ENCODE assay signal across 1 cellular context in genomic region chrX:12962041-12962504, GRCh38.
TF ChIP-seq lines count a peak whose summit lies in the region.

No MANE protein-coding gene starts in this region.

TF ChIP-seq in K562, 482 proteins besides CTCF, POLR2A, EP300 and RAD21 (continued from another document):
- TF ChIP-seq EHMT2 (IDR thresholded peaks at IDR 0.05) (peak; percentile 11; the same call in 1 of the 2 replicates), KLF6 (CRISPR knock-in tag; IDR thresholded peaks at IDR 0.05; ENCODE audit: borderline replicate concordance) (peak; percentile 77; the same call in 1 of the 2 replicates), ZFP36 (IDR thresholded peaks at IDR 0.05; ENCODE audit: low read depth, low read length, partially characterized antibody) (no peak), SMAD4 (CRISPR knock-in tag; conservative IDR thresholded peaks at IDR 0.05) (peak; percentile 85), C11orf30 (IDR thresholded peaks at IDR 0.05; ENCODE audit: low read depth) (no peak), TAF1 (IDR thresholded peaks at IDR 0.05; ENCODE audit: control insufficient read depth, extremely low read depth, insufficient read depth, low read length, severe bottlenecking) (peak; percentile 23), ETV1 (tag; conservative IDR thresholded peaks at IDR 0.05; ENCODE audit: low read depth) (peak; percentile 35; the same call in 1 of the 2 replicates), ZNF239 (CRISPR knock-in tag; IDR thresholded peaks at IDR 0.05) (peak; percentile 65), OTX1 (CRISPR knock-in tag; IDR thresholded peaks at IDR 0.05) (0 out of 2 replicates have a peak, but pooled peaks have one; percentile 74), TRIM24 (IDR thresholded peaks at IDR 0.05) (0 out of 4 replicates have a peak, but pooled peaks of 1 of the 2 experiments have one; percentile 24), ZNF41 (CRISPR knock-in tag; conservative IDR thresholded peaks at IDR 0.05) (0 out of 2 replicates have a peak, but pooled peaks have one; percentile 45), E2F6 (IDR thresholded peaks at IDR 0.05; ENCODE audit: borderline replicate concordance in 1 of 2, extremely low read depth in 1 of 2, insufficient read depth in 1 of 2, insufficient read length in 1 of 2, low read depth in 1 of 2, low read length in 1 of 2, poor library complexity in 1 of 2, severe bottlenecking in 1 of 2) (peak; percentile 62 to 70), SMARCA4 (IDR thresholded peaks at IDR 0.05) (peak; percentile 20; the same call in 1 of the 2 replicates), DDX20 (tag; IDR thresholded peaks at IDR 0.05; ENCODE audit: low read depth) (no peak), IRF1 (CRISPR knock-in tag; IDR thresholded peaks at IDR 0.05; ENCODE audit: borderline replicate concordance) (no peak), ZNF584 (CRISPR knock-in tag; IDR thresholded peaks at IDR 0.05; ENCODE audit: low read depth) (peak; percentile 43; the same call in 1 of the 2 replicates), KDM1A (IDR thresholded peaks at IDR 0.05) (0 out of 4 replicates have a peak, but pooled peaks of 1 of the 2 experiments have one; percentile 14), ZNF707 (CRISPR knock-in tag; conservative IDR thresholded peaks at IDR 0.05) (no peak), DMBX1 (CRISPR knock-in tag; IDR thresholded peaks at IDR 0.05; ENCODE audit: borderline replicate concordance) (peak; percentile 89), RCOR1 (IDR thresholded peaks at IDR 0.05; ENCODE audit: borderline replicate concordance in 1 of 2, low read depth in 2 of 2, low read length in 2 of 2) (peak in 1 of 2 experiments; percentile 66; a peak in 1 of 4 replicates), MTA2 (IDR thresholded peaks at IDR 0.05; ENCODE audit: low read depth) (0 out of 2 replicates have a peak, but pooled peaks have one; percentile 14)
- TF ChIP-seq, protein P1, sequence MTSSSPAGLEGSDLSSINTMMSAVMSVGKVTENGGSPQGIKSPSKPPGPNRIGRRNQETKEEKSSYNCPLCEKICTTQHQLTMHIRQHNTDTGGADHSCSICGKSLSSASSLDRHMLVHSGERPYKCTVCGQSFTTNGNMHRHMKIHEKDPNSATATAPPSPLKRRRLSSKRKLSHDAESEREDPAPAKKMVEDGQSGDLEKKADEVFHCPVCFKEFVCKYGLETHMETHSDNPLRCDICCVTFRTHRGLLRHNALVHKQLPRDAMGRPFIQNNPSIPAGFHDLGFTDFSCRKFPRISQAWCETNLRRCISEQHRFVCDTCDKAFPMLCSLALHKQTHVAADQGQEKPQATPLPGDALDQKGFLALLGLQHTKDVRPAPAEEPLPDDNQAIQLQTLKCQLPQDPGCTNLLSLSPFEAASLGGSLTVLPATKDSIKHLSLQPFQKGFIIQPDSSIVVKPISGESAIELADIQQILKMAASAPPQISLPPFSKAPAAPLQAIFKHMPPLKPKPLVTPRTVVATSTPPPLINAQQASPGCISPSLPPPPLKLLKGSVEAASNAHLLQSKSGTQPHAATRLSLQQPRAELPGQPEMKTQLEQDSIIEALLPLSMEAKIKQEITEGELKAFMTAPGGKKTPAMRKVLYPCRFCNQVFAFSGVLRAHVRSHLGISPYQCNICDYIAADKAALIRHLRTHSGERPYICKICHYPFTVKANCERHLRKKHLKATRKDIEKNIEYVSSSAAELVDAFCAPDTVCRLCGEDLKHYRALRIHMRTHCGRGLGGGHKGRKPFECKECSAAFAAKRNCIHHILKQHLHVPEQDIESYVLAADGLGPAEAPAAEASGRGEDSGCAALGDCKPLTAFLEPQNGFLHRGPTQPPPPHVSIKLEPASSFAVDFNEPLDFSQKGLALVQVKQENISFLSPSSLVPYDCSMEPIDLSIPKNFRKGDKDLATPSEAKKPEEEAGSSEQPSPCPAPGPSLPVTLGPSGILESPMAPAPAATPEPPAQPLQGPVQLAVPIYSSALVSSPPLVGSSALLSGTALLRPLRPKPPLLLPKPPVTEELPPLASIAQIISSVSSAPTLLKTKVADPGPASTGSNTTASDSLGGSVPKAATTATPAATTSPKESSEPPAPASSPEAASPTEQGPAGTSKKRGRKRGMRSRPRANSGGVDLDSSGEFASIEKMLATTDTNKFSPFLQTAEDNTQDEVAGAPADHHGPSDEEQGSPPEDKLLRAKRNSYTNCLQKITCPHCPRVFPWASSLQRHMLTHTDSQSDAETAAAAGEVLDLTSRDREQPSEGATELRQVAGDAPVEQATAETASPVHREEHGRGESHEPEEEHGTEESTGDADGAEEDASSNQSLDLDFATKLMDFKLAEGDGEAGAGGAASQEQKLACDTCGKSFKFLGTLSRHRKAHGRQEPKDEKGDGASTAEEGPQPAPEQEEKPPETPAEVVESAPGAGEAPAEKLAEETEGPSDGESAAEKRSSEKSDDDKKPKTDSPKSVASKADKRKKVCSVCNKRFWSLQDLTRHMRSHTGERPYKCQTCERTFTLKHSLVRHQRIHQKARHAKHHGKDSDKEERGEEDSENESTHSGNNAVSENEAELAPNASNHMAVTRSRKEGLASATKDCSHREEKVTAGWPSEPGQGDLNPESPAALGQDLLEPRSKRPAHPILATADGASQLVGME (CRISPR knock-in tag; IDR thresholded peaks at IDR 0.05) = peak; percentile 81; the same call in 1 of the 2 replicates
- TF ChIP-seq, protein P2, sequence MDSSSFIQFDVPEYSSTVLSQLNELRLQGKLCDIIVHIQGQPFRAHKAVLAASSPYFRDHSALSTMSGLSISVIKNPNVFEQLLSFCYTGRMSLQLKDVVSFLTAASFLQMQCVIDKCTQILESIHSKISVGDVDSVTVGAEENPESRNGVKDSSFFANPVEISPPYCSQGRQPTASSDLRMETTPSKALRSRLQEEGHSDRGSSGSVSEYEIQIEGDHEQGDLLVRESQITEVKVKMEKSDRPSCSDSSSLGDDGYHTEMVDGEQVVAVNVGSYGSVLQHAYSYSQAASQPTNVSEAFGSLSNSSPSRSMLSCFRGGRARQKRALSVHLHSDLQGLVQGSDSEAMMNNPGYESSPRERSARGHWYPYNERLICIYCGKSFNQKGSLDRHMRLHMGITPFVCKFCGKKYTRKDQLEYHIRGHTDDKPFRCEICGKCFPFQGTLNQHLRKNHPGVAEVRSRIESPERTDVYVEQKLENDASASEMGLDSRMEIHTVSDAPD (CRISPR knock-in tag; IDR thresholded peaks at IDR 0.05) = no peak
- TF ChIP-seq, protein P3, sequence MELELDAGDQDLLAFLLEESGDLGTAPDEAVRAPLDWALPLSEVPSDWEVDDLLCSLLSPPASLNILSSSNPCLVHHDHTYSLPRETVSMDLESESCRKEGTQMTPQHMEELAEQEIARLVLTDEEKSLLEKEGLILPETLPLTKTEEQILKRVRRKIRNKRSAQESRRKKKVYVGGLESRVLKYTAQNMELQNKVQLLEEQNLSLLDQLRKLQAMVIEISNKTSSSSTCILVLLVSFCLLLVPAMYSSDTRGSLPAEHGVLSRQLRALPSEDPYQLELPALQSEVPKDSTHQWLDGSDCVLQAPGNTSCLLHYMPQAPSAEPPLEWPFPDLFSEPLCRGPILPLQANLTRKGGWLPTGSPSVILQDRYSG (tag; conservative IDR thresholded peaks at IDR 0.05; ENCODE audit: low read depth) = peak; percentile 82
- TF ChIP-seq, protein P4, sequence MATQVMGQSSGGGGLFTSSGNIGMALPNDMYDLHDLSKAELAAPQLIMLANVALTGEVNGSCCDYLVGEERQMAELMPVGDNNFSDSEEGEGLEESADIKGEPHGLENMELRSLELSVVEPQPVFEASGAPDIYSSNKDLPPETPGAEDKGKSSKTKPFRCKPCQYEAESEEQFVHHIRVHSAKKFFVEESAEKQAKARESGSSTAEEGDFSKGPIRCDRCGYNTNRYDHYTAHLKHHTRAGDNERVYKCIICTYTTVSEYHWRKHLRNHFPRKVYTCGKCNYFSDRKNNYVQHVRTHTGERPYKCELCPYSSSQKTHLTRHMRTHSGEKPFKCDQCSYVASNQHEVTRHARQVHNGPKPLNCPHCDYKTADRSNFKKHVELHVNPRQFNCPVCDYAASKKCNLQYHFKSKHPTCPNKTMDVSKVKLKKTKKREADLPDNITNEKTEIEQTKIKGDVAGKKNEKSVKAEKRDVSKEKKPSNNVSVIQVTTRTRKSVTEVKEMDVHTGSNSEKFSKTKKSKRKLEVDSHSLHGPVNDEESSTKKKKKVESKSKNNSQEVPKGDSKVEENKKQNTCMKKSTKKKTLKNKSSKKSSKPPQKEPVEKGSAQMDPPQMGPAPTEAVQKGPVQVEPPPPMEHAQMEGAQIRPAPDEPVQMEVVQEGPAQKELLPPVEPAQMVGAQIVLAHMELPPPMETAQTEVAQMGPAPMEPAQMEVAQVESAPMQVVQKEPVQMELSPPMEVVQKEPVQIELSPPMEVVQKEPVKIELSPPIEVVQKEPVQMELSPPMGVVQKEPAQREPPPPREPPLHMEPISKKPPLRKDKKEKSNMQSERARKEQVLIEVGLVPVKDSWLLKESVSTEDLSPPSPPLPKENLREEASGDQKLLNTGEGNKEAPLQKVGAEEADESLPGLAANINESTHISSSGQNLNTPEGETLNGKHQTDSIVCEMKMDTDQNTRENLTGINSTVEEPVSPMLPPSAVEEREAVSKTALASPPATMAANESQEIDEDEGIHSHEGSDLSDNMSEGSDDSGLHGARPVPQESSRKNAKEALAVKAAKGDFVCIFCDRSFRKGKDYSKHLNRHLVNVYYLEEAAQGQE (CRISPR knock-in tag; IDR thresholded peaks at IDR 0.05; ENCODE audit: low read depth) = 0 out of 2 replicates have a peak, but pooled peaks have one; percentile 46
